ENCODE assay signal across 8 cellular contexts in genomic region chr17:14308636-14308964, GRCh38. TPM values are rescaled to one million over a fixed set of nuclear protein-coding genes. Genes with fewer than 3 reads are reported as not detected.
DNase-seq lines count a peak whose midpoint lies in the region; ATAC-seq and TF ChIP-seq lines count a peak whose summit lies in the region.

No MANE protein-coding gene starts in this region.

- H3K27ac ChIP-seq in ascending aorta (no peak overlapping the region), left lung (no peak overlapping the region)

- peaks cover 2% of the 10 kb centered on the region for H3K27me3 ChIP-seq in ascending aorta
- peaks cover 15 to 72% of the 10 kb centered on the region in 2 donors for H3K27me3 ChIP-seq in left lung

- H3K9me3 ChIP-seq in ascending aorta, result no peaks in the 10 kb centered on the region
- H3K9me3 ChIP-seq in left lung, result no peaks in the 10 kb centered on the region

- ATAC-seq in left lung (no peak), HG03565 (IDR thresholded peaks at IDR 0.05; ENCODE audit: unreplicated experiment) (no peak)
- no peak for ATAC-seq in stimulated activated effector memory CD8-positive, alpha-beta T cell treated with anti-CD3 and anti-CD28 coated beads, Interleukin-12 subunit alpha, Interleukin-12 subunit beta, amount 100 ng/mL, for 72 hours

- H3K36me3 ChIP-seq in ascending aorta (no peaks in the 10 kb centered on the region), left lung (no peaks in the 10 kb centered on the region)

- H3K27ac Mint-ChIP-seq in T-helper 2 cell treated with Interferon-gamma antibody and Interleukin-4, amounts not matched to agents 5 μg/mL and 100 μg/mL, for 36 hours, result no peak overlapping the region
- H3K27ac Mint-ChIP-seq in stimulated activated effector memory CD8-positive, alpha-beta T cell treated with anti-CD3 and anti-CD28 coated beads, Interleukin-12 subunit alpha, Interleukin-12 subunit beta, amount 100 ng/mL, for 72 hours, result peak overlapping the region; percentile 81

- H3K4me1 ChIP-seq in ascending aorta (peaks cover 3 to 9% of the 10 kb centered on the region in 2 donors), left lung (peaks cover 9 to 52% of the 10 kb centered on the region in 2 donors)

- peaks cover 41% of the 10 kb centered on the region for H3K4me1 Mint-ChIP-seq in T-helper 2 cell treated with Interferon-gamma antibody and Interleukin-4, amounts not matched to agents 5 μg/mL and 100 μg/mL, for 36 hours (ENCODE audit: low read depth)
- peaks cover 72% of the 10 kb centered on the region for H3K4me1 Mint-ChIP-seq in stimulated activated effector memory CD8-positive, alpha-beta T cell treated with anti-CD3 and anti-CD28 coated beads, Interleukin-12 subunit alpha, Interleukin-12 subunit beta, amount 100 ng/mL, for 72 hours

- H3K9me3 Mint-ChIP-seq in T-helper 2 cell treated with Interferon-gamma antibody and Interleukin-4, amounts not matched to agents 5 μg/mL and 100 μg/mL, for 36 hours, result no peaks in the 10 kb centered on the region
- no peaks in the 10 kb centered on the region for H3K9me3 Mint-ChIP-seq in stimulated activated effector memory CD8-positive, alpha-beta T cell treated with anti-CD3 and anti-CD28 coated beads, Interleukin-12 subunit alpha, Interleukin-12 subunit beta, amount 100 ng/mL, for 72 hours

- peak overlapping the region; percentile 73 for H3K4me3 Mint-ChIP-seq in T-helper 2 cell treated with Interferon-gamma antibody and Interleukin-4, amounts not matched to agents 5 μg/mL and 100 μg/mL, for 36 hours
- H3K4me3 Mint-ChIP-seq in stimulated activated effector memory CD8-positive, alpha-beta T cell treated with anti-CD3 and anti-CD28 coated beads, Interleukin-12 subunit alpha, Interleukin-12 subunit beta, amount 100 ng/mL, for 72 hours, result peak overlapping the region; percentile 75

- intact Hi-C loops in ascending aorta (cut with DNase I), result loop anchor here (10.0 kb wide), 1 partner anchor 244 kb away; the partner anchor contains the start of gene COX10
- intact Hi-C loops in left lung (cut with DNase I), result loop anchor here in 1 of 2 donors (10.0 kb wide), 1 partner anchor 704 kb away; the partner anchor contains the start of gene HS3ST3A1
- intact Hi-C loops in posterior vena cava (cut with DNase I), result no loop called here

- TF ChIP-seq CTCF in ascending aorta (IDR thresholded peaks at IDR 0.05) (no peak), left lung (IDR thresholded peaks at IDR 0.05) (no peak), GM20000 (IDR thresholded peaks at IDR 0.05; ENCODE audit: extremely low read depth, missing control alignments) (no peak)

- H3K4me3 ChIP-seq in ascending aorta (peak overlapping the region; percentile 52 to 65), left lung (peak overlapping the region; percentile 38 to 49)

- DNase-seq in T-helper 2 cell treated with Interferon-gamma antibody and Interleukin-4, amounts not matched to agents 5 μg/mL and 100 μg/mL, for 36 hours (ENCODE audit: low spot score), result no peak
- DNase-seq in T-helper 2 cell (no peak), ascending aorta (ENCODE audit: low spot score in 2 of 2) (no peak), left lung (no peak), GM20000 (ENCODE audit: low spot score) (no peak), posterior vena cava (ENCODE audit: low spot score) (no peak)
- DNase-seq in stimulated activated effector memory CD8-positive, alpha-beta T cell treated with anti-CD3 and anti-CD28 coated beads, Interleukin-12 subunit alpha, Interleukin-12 subunit beta, amount 100 ng/mL, for 72 hours (ENCODE audit: low spot score in 2 of 2), result no peak

- H3K27me3 Mint-ChIP-seq in T-helper 2 cell treated with Interferon-gamma antibody and Interleukin-4, amounts not matched to agents 5 μg/mL and 100 μg/mL, for 36 hours (ENCODE audit: low read depth), result peaks cover 4% of the 10 kb centered on the region

- peaks cover 56% of the 10 kb centered on the region for H3K36me3 Mint-ChIP-seq in T-helper 2 cell treated with Interferon-gamma antibody and Interleukin-4, amounts not matched to agents 5 μg/mL and 100 μg/mL, for 36 hours (ENCODE audit: low read depth)
- H3K36me3 Mint-ChIP-seq in stimulated activated effector memory CD8-positive, alpha-beta T cell treated with anti-CD3 and anti-CD28 coated beads, Interleukin-12 subunit alpha, Interleukin-12 subunit beta, amount 100 ng/mL, for 72 hours, result peaks cover 19% of the 10 kb centered on the region

RNA-seq across cellular contexts. Expression of gene HS3ST3B1, which starts 7.7 kb away (rescaled TPM):
- 14.6 TPM for total RNA-seq in ascending aorta
- 1 to 10 TPM; 2.9 to 6.7 TPM for total RNA-seq in left lung
- under 1 TPM; 0.62 to 0.97 TPM for total RNA-seq in posterior vena cava
